Comparison of ENCODE assay signal across 11 cellular contexts in genomic region chr10:70457759-70458305, GRCh38. TPM values are rescaled to one million over a fixed set of nuclear protein-coding genes. Genes with fewer than 3 reads are reported as not detected.
DNase-seq lines count a peak whose midpoint lies in the region; ATAC-seq and TF ChIP-seq lines count a peak whose summit lies in the region.
"Had no signal": no experiment of that assay in that cellular context is flagged by ENCODE, and none has a peak within 500 bp of the region (broad histone marks: within the 10 kb centered on the region; RNA-seq: fewer than 3 reads in every experiment).

No MANE protein-coding gene starts in this region.

- TF ChIP-seq CTCF in adrenal gland (IDR thresholded peaks at IDR 0.05) = peak in 1 of 6 experiments; percentile 27
- no peak for TF ChIP-seq CTCF in gastrocnemius medialis (IDR thresholded peaks at IDR 0.05 in 4 of 5, conservative IDR thresholded peaks at IDR 0.05 in 1 of 5)

- WGBS in adrenal gland, 4 donors = 51 to 68% (median 59%) methylated on average over 13 to 17 of the region's 17 CpGs

- no peaks in the 10 kb centered on the region for H3K36me3 ChIP-seq in ES-I3 (ENCODE audit: insufficient read depth, low read length)
- no peaks in the 10 kb centered on the region for H3K36me3 ChIP-seq in adrenal gland (replicated peaks in 1 of 2)
- no peaks in the 10 kb centered on the region for H3K36me3 ChIP-seq in iPS-15b (ENCODE audit: control insufficient read depth, insufficient read depth, low read length)
- H3K36me3 ChIP-seq in gastrocnemius medialis = no peaks in the 10 kb centered on the region
- no peaks in the 10 kb centered on the region for H3K36me3 ChIP-seq in Karpas-422 (ENCODE audit: insufficient read depth, low read length)

- H3K9me3 ChIP-seq in ES-I3 (ENCODE audit: control insufficient read depth, insufficient read depth, low read length) (no peaks in the 10 kb centered on the region), adrenal gland (replicated peaks in 1 of 3) (no peaks in the 10 kb centered on the region), iPS-15b (ENCODE audit: control insufficient read depth, insufficient read depth, low read length) (no peaks in the 10 kb centered on the region), gastrocnemius medialis (no peaks in the 10 kb centered on the region), Karpas-422 (ENCODE audit: low read length) (no peaks in the 10 kb centered on the region)

- intact Hi-C loops in adrenal gland (cut with DNase I) (no loop called here), gastrocnemius medialis (cut with DNase I; ENCODE audit: low total_unique reads) (loop anchor here (10.0 kb wide), 1 partner anchor 427 kb away; the partner anchor contains the start of gene PCBD1)

- H4K20me1 ChIP-seq in Karpas-422 (ENCODE audit: insufficient read depth, low read depth, low read length) = no peaks in the 10 kb centered on the region

- H3K27me3 ChIP-seq in adrenal gland = no peaks in the 10 kb centered on the region
- peaks cover 40% of the 10 kb centered on the region for H3K27me3 ChIP-seq in iPS-15b (ENCODE audit: control insufficient read depth, insufficient read depth, low read length)
- no peaks in the 10 kb centered on the region for H3K27me3 ChIP-seq in gastrocnemius medialis
- H3K27me3 ChIP-seq in Karpas-422 (ENCODE audit: low read length) = no peaks in the 10 kb centered on the region

- no peaks in the 10 kb centered on the region for H3K9me2 ChIP-seq in Karpas-422 (replicated peaks; ENCODE audit: insufficient read depth, low read length)

- no peak overlapping the region for H2AFZ ChIP-seq in Karpas-422 (ENCODE audit: low read length)

- TF ChIP-seq POLR2A in adrenal gland (IDR thresholded peaks at IDR 0.05) = no peak
- TF ChIP-seq POLR2A in gastrocnemius medialis (IDR thresholded peaks at IDR 0.05) = no peak

- H3K4me2 ChIP-seq in Karpas-422 (ENCODE audit: low read depth, low read length, poor library complexity, severe bottlenecking) = no peak overlapping the region

- H3K4me1 ChIP-seq in ES-I3 (ENCODE audit: insufficient read depth, low read length) = peaks cover 16% of the 10 kb centered on the region
- peaks cover 17 to 21% of the 10 kb centered on the region in 2 donors for H3K4me1 ChIP-seq in adrenal gland (replicated peaks in 1 of 2)
- peaks cover 11% of the 10 kb centered on the region for H3K4me1 ChIP-seq in iPS-15b (ENCODE audit: control insufficient read depth, insufficient read depth, low read length)
- H3K4me1 ChIP-seq in gastrocnemius medialis = peaks cover 10 to 16% of the 10 kb centered on the region in 2 donors
- H3K4me1 ChIP-seq in Karpas-422 (ENCODE audit: low read length) = peaks cover 3% of the 10 kb centered on the region

- H3K4me3 ChIP-seq in adrenal gland = peak overlapping the region in 2 of 4 donors; percentile 20 to 50
- peak overlapping the region; percentile 61 for H3K4me3 ChIP-seq in iPS-15b (ENCODE audit: low read depth, low read length)
- H3K4me3 ChIP-seq in gastrocnemius medialis = peak overlapping the region; percentile 49 to 66 (median 54)
- no peak overlapping the region for H3K4me3 ChIP-seq in Karpas-422 (ENCODE audit: low read length)

- in situ Hi-C loops in gastrocnemius medialis (cut with MboI; ENCODE audit: low sequenced_read_pairs in 4 of 4) = loop anchor here in 1 of 4 donors (25.0 kb wide), 1 partner anchor 304 kb away; no protein-coding TSS in a partner anchor

- no peaks in the 10 kb centered on the region for H3K79me2 ChIP-seq in Karpas-422 (ENCODE audit: low read length)

- H3K27ac ChIP-seq in adrenal gland = peak overlapping the region in 3 of 5 donors; percentile 4 to 39 (median 38)
- peak overlapping the region; percentile 69 to 87 (median 80) for H3K27ac ChIP-seq in gastrocnemius medialis
- H3K27ac ChIP-seq in Karpas-422 (ENCODE audit: low read length) = no peak overlapping the region

- H3K9ac ChIP-seq in ES-I3 (ENCODE audit: low read depth, low read length) (peak overlapping the region; percentile 43), iPS-15b (ENCODE audit: low read depth, low read length) (no peak overlapping the region), Karpas-422 (ENCODE audit: low read length) (no peak overlapping the region)

- ATAC-seq in gastrocnemius medialis = no peak
- ATAC-seq in GM21515 (IDR thresholded peaks at IDR 0.05; ENCODE audit: unreplicated experiment) = no peak

- DNase-seq in adrenal gland = no peak
- no peak for DNase-seq in gastrocnemius medialis
- DNase-seq in Karpas-422 = no peak
- no peak for DNase-seq in amygdala (lab: John Stamatoyannopoulos, UW)
- no peak for DNase-seq in NCI-H1105 treated with DMSO at 0.1 percent for 48 hours (lab: John Stamatoyannopoulos, UW)
- DNase-seq: activated CD8-positive, alpha-beta memory T cell treated with anti-CD3 and anti-CD28 coated beads, Interleukin-2, amount 10 ng/mL, durations not matched to agents 7 days and 5 days; CD4-positive, CD25-positive, alpha-beta regulatory T cell; NCI-H187 had no signal

RNA-seq across cellular contexts. Expression of gene NODAL, which starts 16.4 kb away (rescaled TPM):
- total RNA-seq in adrenal gland (not detected), gastrocnemius medialis (not detected)
- not detected for polyA plus RNA-seq in adrenal gland
- not detected in 2 replicates for total RNA-seq in Karpas-422 (2014; rRNA removed; shearing (Covaris generic); ENCODE audit: low replicate concordance)
- total RNA-seq: activated CD8-positive, alpha-beta memory T cell treated with anti-CD3 and anti-CD28 coated beads, Interleukin-2, amount 10 ng/mL, durations not matched to agents 7 days and 5 days; CD4-positive, CD25-positive, alpha-beta regulatory T cell had no signal

RNA-seq across cellular contexts. Expression of gene PALD1, which starts 20.7 kb away (rescaled TPM):
- total RNA-seq in adrenal gland = 10 to 100 TPM in 4 of 8 donors, 1 to 10 TPM in 4; 4.5 to 16.2 (median 9.3) TPM
- 1 to 10 TPM; 2.0 to 7.6 (median 5.5) TPM for polyA plus RNA-seq in adrenal gland
- total RNA-seq in gastrocnemius medialis = 1 to 10 TPM; 1.4 to 4.1 (median 2.3) TPM
- total RNA-seq in Karpas-422 (2014; rRNA removed; shearing (Covaris generic); ENCODE audit: low replicate concordance) = 54.7 and 106 TPM in 2 replicates
- total RNA-seq: CD4-positive, CD25-positive, alpha-beta regulatory T cell had no signal
- polyA plus RNA-seq: CD4-positive, CD25-positive, alpha-beta regulatory T cell had no signal

RNA-seq across cellular contexts. Expression of gene EIF4EBP2, which starts 53.9 kb away (rescaled TPM):
- 100 to 1,000 TPM in 1 of 8 donors, 10 to 100 TPM in 7; 67.2 to 106 (median 71.6) TPM for total RNA-seq in adrenal gland
- 10 to 100 TPM; 17.7 to 57.9 (median 17.8) TPM for polyA plus RNA-seq in adrenal gland
- total RNA-seq in gastrocnemius medialis = 100 to 1,000 TPM in 3 of 4 donors, 10 to 100 TPM in 1; 58.4 to 141 (median 107) TPM
- total RNA-seq in Karpas-422 (2014; rRNA removed; shearing (Covaris generic); ENCODE audit: low replicate concordance) = 35.3 and 78.0 TPM in 2 replicates
